In genomic region chr20:45933231-45934045, GRCh38 we compare ENCODE assay signal across 8 cellular contexts. TPM values are rescaled to one million over a fixed set of nuclear protein-coding genes. Genes with fewer than 3 reads are reported as not detected.
DNase-seq lines count a peak whose midpoint lies in the region; ATAC-seq, FAIRE-seq and TF ChIP-seq lines count a peak whose summit lies in the region.

No MANE protein-coding gene starts in this region.

- no peaks in the 10 kb centered on the region for H3K27me3 Mint-ChIP-seq in natural killer cell treated with Interleukin-12 subunit alpha and Interleukin-12 subunit beta and Interleukin-15 and Interleukin-18, amount 100 ng/mL, for 72 hours

- H3K27ac ChIP-seq in substantia nigra (ENCODE audit: low read depth, low read length, poor library complexity, severe bottlenecking), result peak overlapping the region; percentile 99

- peak overlapping the region; percentile 99 for H3K4me3 Mint-ChIP-seq in natural killer cell treated with Interleukin-12 subunit alpha and Interleukin-12 subunit beta and Interleukin-15 and Interleukin-18, amount 100 ng/mL, for 72 hours

- peak overlapping the region; percentile 97 to 100 for H3K27ac Mint-ChIP-seq in natural killer cell treated with Interleukin-12 subunit alpha and Interleukin-12 subunit beta and Interleukin-15 and Interleukin-18, amount 100 ng/mL, for 72 hours

- peak; percentile 45 for DNase-seq in GM12864 (ENCODE audit: low read depth)
- peak; percentile 75 for DNase-seq in RCC 7860 (ENCODE audit: low spot score)
- DNase-seq in activated T-helper 9 cell treated with anti-CD3 and anti-CD28 coated beads, Interleukin-2, amount 50 U/mL, for 16 hours (ENCODE audit: low read depth), result peak; percentile 26
- DNase-seq in fibroblast of pulmonary artery (ENCODE audit: low read depth), result peak; percentile 74
- peak; percentile 77 for DNase-seq in natural killer cell treated with Interleukin-12 subunit alpha and Interleukin-12 subunit beta and Interleukin-15 and Interleukin-18, amount 100 ng/mL, for 72 hours (ENCODE audit: low spot score)
- DNase-seq in substantia nigra (lab: John Stamatoyannopoulos, UW), result peak in 41 of 49 donors; percentile 11 to 91 (median 49)
- DNase-seq in mesenteric fat pad (ENCODE audit: low spot score), result no peak

- peak in 1 of 2 donors; percentile 15 for ATAC-seq in natural killer cell treated with Interleukin-12 subunit alpha and Interleukin-12 subunit beta and Interleukin-15 and Interleukin-18, amount 100 ng/mL, for 72 hours

- H3K4me3 ChIP-seq in GM12864 (ENCODE audit: low read depth, low read length) (peak overlapping the region; percentile 79), fibroblast of pulmonary artery (replicated peaks; ENCODE audit: low read depth, low read length) (peak overlapping the region; percentile 97)

- H3K36me3 Mint-ChIP-seq in natural killer cell treated with Interleukin-12 subunit alpha and Interleukin-12 subunit beta and Interleukin-15 and Interleukin-18, amount 100 ng/mL, for 72 hours, result no peaks in the 10 kb centered on the region

- H3K4me1 Mint-ChIP-seq in natural killer cell treated with Interleukin-12 subunit alpha and Interleukin-12 subunit beta and Interleukin-15 and Interleukin-18, amount 100 ng/mL, for 72 hours (ENCODE audit: low read depth in 2 of 2), result peaks cover 19 to 27% of the 10 kb centered on the region in 2 donors

- FAIRE-seq in RCC 7860 (lab: Jason Lieb, UNC), result no peak

- H3K9me3 Mint-ChIP-seq in natural killer cell treated with Interleukin-12 subunit alpha and Interleukin-12 subunit beta and Interleukin-15 and Interleukin-18, amount 100 ng/mL, for 72 hours, result no peaks in the 10 kb centered on the region

- peak; percentile 28 for TF ChIP-seq CTCF in GM12864 (IDR thresholded peaks at IDR 0.05; ENCODE audit: low read depth, low read length, missing control alignments)
- peak; percentile 54 for TF ChIP-seq CTCF in LNCAP (IDR thresholded peaks at IDR 0.05)
- peak; percentile 26 for TF ChIP-seq CTCF in fibroblast of pulmonary artery (IDR thresholded peaks at IDR 0.05; ENCODE audit: low read length, missing control alignments)

RNA-seq across cellular contexts. Expression of gene PCIF1, which starts 1.0 kb away (rescaled TPM):
- 10 to 100 TPM; 33.7 to 41.1 TPM for total RNA-seq in natural killer cell treated with Interleukin-12 subunit alpha and Interleukin-12 subunit beta and Interleukin-15 and Interleukin-18, amount 100 ng/mL, for 72 hours
- 27.1 TPM for total RNA-seq in mesenteric fat pad

RNA-seq across cellular contexts. Expression of gene PLTP, which starts 21.5 kb away (rescaled TPM):
- 1 to 10 TPM; 3.0 to 8.8 TPM for total RNA-seq in natural killer cell treated with Interleukin-12 subunit alpha and Interleukin-12 subunit beta and Interleukin-15 and Interleukin-18, amount 100 ng/mL, for 72 hours
- total RNA-seq in mesenteric fat pad, result 373 TPM

RNA-seq across cellular contexts. Expression of gene ZNF335, which starts 38.6 kb away (rescaled TPM):
- 10 to 100 TPM; 44.4 to 62.6 TPM for total RNA-seq in natural killer cell treated with Interleukin-12 subunit alpha and Interleukin-12 subunit beta and Interleukin-15 and Interleukin-18, amount 100 ng/mL, for 72 hours
- total RNA-seq in mesenteric fat pad, result 17.1 TPM

RNA-seq across cellular contexts. Expression of gene CTSA, which starts 42.3 kb away (rescaled TPM):
- total RNA-seq in natural killer cell treated with Interleukin-12 subunit alpha and Interleukin-12 subunit beta and Interleukin-15 and Interleukin-18, amount 100 ng/mL, for 72 hours, result 10 to 100 TPM; 42.2 to 55.6 TPM
- 160 TPM for total RNA-seq in mesenteric fat pad

RNA-seq across cellular contexts. Expression of gene NEURL2, which starts 42.4 kb away (rescaled TPM):
- 1 to 10 TPM in 1 of 2 donors, under 1 TPM in 1; 0.29 to 1.9 TPM for total RNA-seq in natural killer cell treated with Interleukin-12 subunit alpha and Interleukin-12 subunit beta and Interleukin-15 and Interleukin-18, amount 100 ng/mL, for 72 hours
- total RNA-seq in mesenteric fat pad, result 17.0 TPM

Comparison
In these comparisons a context has a peak if more than half of its experiments do, and no peak if none do; other contexts are left out.
1. RNA of gene PLTP, which starts 21.5 kb away (total RNA-seq): 373 TPM in mesenteric fat pad (single experiment); 3.0 to 8.8 TPM in natural killer cell treated with Interleukin-12 subunit alpha and Interleukin-12 subunit beta and Interleukin-15 and Interleukin-18, amount 100 ng/mL, for 72 hours; every median in the first group is over 10 times any median in the second.
2. Peak in every context shown above with its lines, with median percentiles within 50 percentile points of each other: CTCF ChIP-seq.